12 cellular contexts compared by ENCODE assay signal in genomic region chr11:57513446-57513795, GRCh38. TPM values are rescaled to one million over a fixed set of nuclear protein-coding genes. Genes with fewer than 3 reads are reported as not detected.
DNase-seq lines count a peak whose midpoint lies in the region; ATAC-seq and TF ChIP-seq lines count a peak whose summit lies in the region.
"Had no signal": no experiment of that assay in that cellular context is flagged by ENCODE, and none has a peak within 500 bp of the region (broad histone marks: within the 10 kb centered on the region; RNA-seq: fewer than 3 reads in every experiment).

No MANE protein-coding gene starts in this region.

- H3K36me3 Mint-ChIP-seq in Caco-2 (ENCODE audit: insufficient read depth, unreplicated experiment), result peaks cover 7% of the 10 kb centered on the region
- peaks cover 7% of the 10 kb centered on the region for H3K36me3 Mint-ChIP-seq in activated naive CD8-positive, alpha-beta T cell treated with anti-CD3 and anti-CD28 coated beads, Interleukin-2, amount 50 U/mL, for 24 hours (ENCODE audit: low read depth)
- H3K36me3 Mint-ChIP-seq in natural killer cell treated with Interleukin-12 subunit alpha and Interleukin-12 subunit beta and Interleukin-15 and Interleukin-18, amount 100 ng/mL, for 72 hours, result no peaks in the 10 kb centered on the region

- H3K36me3 ChIP-seq in Caco-2 (ENCODE audit: control insufficient read depth, insufficient read depth, low read length), result no peaks in the 10 kb centered on the region
- no peaks in the 10 kb centered on the region; the same call in 1 of the 2 replicates for H3K36me3 ChIP-seq in HUES6 (ENCODE audit: control insufficient read depth, insufficient read depth, low read length)

- peaks cover 8% of the 10 kb centered on the region for H3K4me1 ChIP-seq in Caco-2
- H3K4me1 ChIP-seq in HUES6 (ENCODE audit: control insufficient read depth, insufficient read depth, low read length), result peaks cover 16% of the 10 kb centered on the region

- POLR2A ChIA-PET in Caco-2 (lab: Charles Lee), result interaction anchor here (1.0 kb wide), 1 partner anchor 20 kb away, joined by 3 read pairs; no protein-coding TSS in a partner anchor

- H3K27ac ChIP-seq in HUES6 (ENCODE audit: low read depth, low read length), result no peak overlapping the region

- ATAC-seq in activated naive CD8-positive, alpha-beta T cell treated with anti-CD3 and anti-CD28 coated beads, Interleukin-2, amount 50 U/mL, for 24 hours, result no peak
- ATAC-seq in natural killer cell treated with Interleukin-12 subunit alpha and Interleukin-12 subunit beta and Interleukin-15 and Interleukin-18, amount 100 ng/mL, for 72 hours, result no peak
- ATAC-seq in HG03354 (IDR thresholded peaks at IDR 0.05; ENCODE audit: poor library complexity, severe bottlenecking, unreplicated experiment), result no peak

- DNase-seq in Caco-2 (no peak), SHP77 treated with DMSO at 0.1 percent for 48 hours (lab: John Stamatoyannopoulos, UW) (no peak), NCI-H146 (lab: John Stamatoyannopoulos, UW) (no peak), posterior vena cava (ENCODE audit: low spot score) (no peak)
- no peak for DNase-seq in activated naive CD8-positive, alpha-beta T cell treated with anti-CD3 and anti-CD28 coated beads, Interleukin-2, amount 50 U/mL, for 24 hours
- no peak for DNase-seq in natural killer cell treated with Interleukin-12 subunit alpha and Interleukin-12 subunit beta and Interleukin-15 and Interleukin-18, amount 100 ng/mL, for 72 hours (ENCODE audit: low spot score)
- DNase-seq: GDM1 had no signal

- no peaks in the 10 kb centered on the region for H3K9me3 Mint-ChIP-seq in Caco-2 (ENCODE audit: unreplicated experiment)
- H3K9me3 Mint-ChIP-seq in activated naive CD8-positive, alpha-beta T cell treated with anti-CD3 and anti-CD28 coated beads, Interleukin-2, amount 50 U/mL, for 24 hours, result no peaks in the 10 kb centered on the region
- H3K9me3 Mint-ChIP-seq in natural killer cell treated with Interleukin-12 subunit alpha and Interleukin-12 subunit beta and Interleukin-15 and Interleukin-18, amount 100 ng/mL, for 72 hours, result no peaks in the 10 kb centered on the region

- H3K4me3 ChIP-seq in Caco-2 (ENCODE audit: low read depth, low read length) (no peak overlapping the region; the same call in 1 of the 2 replicates), HUES6 (ENCODE audit: low read depth, low read length) (peak overlapping the region; percentile 73)

- H3K9ac ChIP-seq in HUES6 (ENCODE audit: low read length), result no peak overlapping the region

- H3K27me3 Mint-ChIP-seq in Caco-2 (ENCODE audit: insufficient read depth, unreplicated experiment), result no peaks in the 10 kb centered on the region
- H3K27me3 Mint-ChIP-seq in activated naive CD8-positive, alpha-beta T cell treated with anti-CD3 and anti-CD28 coated beads, Interleukin-2, amount 50 U/mL, for 24 hours, result no peaks in the 10 kb centered on the region
- H3K27me3 Mint-ChIP-seq in natural killer cell treated with Interleukin-12 subunit alpha and Interleukin-12 subunit beta and Interleukin-15 and Interleukin-18, amount 100 ng/mL, for 72 hours, result no peaks in the 10 kb centered on the region

- H3K4me3 Mint-ChIP-seq in Caco-2 (ENCODE audit: unreplicated experiment), result peak overlapping the region; percentile 91
- H3K4me3 Mint-ChIP-seq in activated naive CD8-positive, alpha-beta T cell treated with anti-CD3 and anti-CD28 coated beads, Interleukin-2, amount 50 U/mL, for 24 hours, result peak overlapping the region; percentile 97
- peak overlapping the region; percentile 56 for H3K4me3 Mint-ChIP-seq in natural killer cell treated with Interleukin-12 subunit alpha and Interleukin-12 subunit beta and Interleukin-15 and Interleukin-18, amount 100 ng/mL, for 72 hours

- no peaks in the 10 kb centered on the region for H3K27me3 ChIP-seq in Caco-2 (replicated peaks; ENCODE audit: control insufficient read depth, insufficient read depth, low read length)
- H3K27me3 ChIP-seq in HUES6 (ENCODE audit: control insufficient read depth, insufficient read depth, low read length), result peaks cover 39% of the 10 kb centered on the region

- TF ChIP-seq CTCF in Caco-2 (IDR thresholded peaks at IDR 0.05; ENCODE audit: insufficient read depth in 1 of 2, low read depth in 1 of 2, low read length in 1 of 2, severe bottlenecking in 1 of 2, unreplicated experiment in 1 of 2), result no peak

- CTCF ChIA-PET in Caco-2 (lab: Charles Lee), result interaction anchor here (0.8 to 1.3 kb wide), 2 partner anchors 13 to 20 kb away, joined by 3 to 13 read pairs; no protein-coding TSS in a partner anchor

- intact Hi-C loops in Caco-2 (cut with micrococcal nuclease; ENCODE audit: unreplicated experiment) (no loop called here), posterior vena cava (cut with DNase I) (no loop called here)

- no peaks in the 10 kb centered on the region for H3K9me3 ChIP-seq in Caco-2
- no peaks in the 10 kb centered on the region for H3K9me3 ChIP-seq in HUES6 (ENCODE audit: control insufficient read depth, insufficient read depth, low read depth, low read length)

- no peak overlapping the region for H3K27ac Mint-ChIP-seq in Caco-2 (ENCODE audit: unreplicated experiment)
- no peak overlapping the region for H3K27ac Mint-ChIP-seq in activated naive CD8-positive, alpha-beta T cell treated with anti-CD3 and anti-CD28 coated beads, Interleukin-2, amount 50 U/mL, for 24 hours
- no peak overlapping the region for H3K27ac Mint-ChIP-seq in natural killer cell treated with Interleukin-12 subunit alpha and Interleukin-12 subunit beta and Interleukin-15 and Interleukin-18, amount 100 ng/mL, for 72 hours

- TSS peak; percentile 49 for BruUV-seq in Caco-2 (replicated peaks; lab: Mats Ljungman, UMichigan)

- H3K4me1 Mint-ChIP-seq in Caco-2 (ENCODE audit: low read depth, unreplicated experiment), result no peaks in the 10 kb centered on the region
- peaks cover 31% of the 10 kb centered on the region for H3K4me1 Mint-ChIP-seq in activated naive CD8-positive, alpha-beta T cell treated with anti-CD3 and anti-CD28 coated beads, Interleukin-2, amount 50 U/mL, for 24 hours
- H3K4me1 Mint-ChIP-seq in natural killer cell treated with Interleukin-12 subunit alpha and Interleukin-12 subunit beta and Interleukin-15 and Interleukin-18, amount 100 ng/mL, for 72 hours (ENCODE audit: low read depth in 2 of 2), result peaks cover 13 to 20% of the 10 kb centered on the region in 2 donors

RNA-seq across cellular contexts. Expression of gene SLC43A1, which starts 2.1 kb away (rescaled TPM):
- 71.7 and 80.5 TPM in 2 replicates for total RNA-seq in Caco-2 (2022)
- total RNA-seq in natural killer cell treated with Interleukin-12 subunit alpha and Interleukin-12 subunit beta and Interleukin-15 and Interleukin-18, amount 100 ng/mL, for 72 hours, result 10 to 100 TPM in 1 of 2 donors, 1 to 10 TPM in 1; 4.2 to 16.5 TPM
- total RNA-seq in posterior vena cava, result 10 to 100 TPM in 1 of 2 donors, 1 to 10 TPM in 1; 8.1 to 11.5 TPM

RNA-seq across cellular contexts. Expression of gene TIMM10, which starts 17.1 kb away (rescaled TPM):
- total RNA-seq in Caco-2 (2022) (102 and 103 TPM in 2 replicates), posterior vena cava (10 to 100 TPM; 31.8 to 38.1 TPM)
- total RNA-seq in natural killer cell treated with Interleukin-12 subunit alpha and Interleukin-12 subunit beta and Interleukin-15 and Interleukin-18, amount 100 ng/mL, for 72 hours, result 100 to 1,000 TPM in 1 of 2 donors, 10 to 100 TPM in 1; 77.6 to 131 TPM

RNA-seq across cellular contexts. Expression of gene SMTNL1, which starts 24.0 kb away (rescaled TPM):
- 0.18 TPM in 1 of 2 replicates, not detected in the other for total RNA-seq in Caco-2 (2022)
- not detected for total RNA-seq in natural killer cell treated with Interleukin-12 subunit alpha and Interleukin-12 subunit beta and Interleukin-15 and Interleukin-18, amount 100 ng/mL, for 72 hours
- total RNA-seq in posterior vena cava, result not detected
- total RNA-seq: bronchial epithelial cell, fibroblast of villous mesenchyme, M059J had no signal

RNA-seq across cellular contexts. Expression of gene RTN4RL2, which starts 53.1 kb away (rescaled TPM):
- 5.5 and 5.6 TPM in 2 replicates for total RNA-seq in Caco-2 (2022)
- total RNA-seq in natural killer cell treated with Interleukin-12 subunit alpha and Interleukin-12 subunit beta and Interleukin-15 and Interleukin-18, amount 100 ng/mL, for 72 hours, result not detected
- total RNA-seq in posterior vena cava, result 1 to 10 TPM; 2.0 to 2.9 TPM
- total RNA-seq: bronchial epithelial cell, fibroblast of villous mesenchyme had no signal

RNA-seq across cellular contexts. Expression of gene UBE2L6, which starts 54.1 kb away (rescaled TPM):
- total RNA-seq in Caco-2 (2022), result 16.7 and 20.2 TPM in 2 replicates
- 100 to 1,000 TPM in 1 of 2 donors, 10 to 100 TPM in 1; 87.8 to 101 TPM for total RNA-seq in natural killer cell treated with Interleukin-12 subunit alpha and Interleukin-12 subunit beta and Interleukin-15 and Interleukin-18, amount 100 ng/mL, for 72 hours
- total RNA-seq in posterior vena cava, result 10 to 100 TPM; 50.3 to 56.9 TPM
